In genomic region chr21:42412636-42412933, GRCh38 we compare ENCODE assay signal across 1 cellular context.
TF ChIP-seq lines count a peak whose summit lies in the region.

No MANE protein-coding gene starts in this region.

TF ChIP-seq in GM12878, 131 proteins besides CTCF, POLR2A, EP300 and RAD21:
- TF ChIP-seq STAT3 (IDR thresholded peaks at IDR 0.05; ENCODE audit: low read depth, low read length) (no peak), PML (IDR thresholded peaks at IDR 0.05; ENCODE audit: low read length) (no peak), TCF12 (IDR thresholded peaks at IDR 0.05; ENCODE audit: low read depth, low read length) (0 out of 2 replicates have a peak, but pooled peaks have one; percentile 12), CHD4 (IDR thresholded peaks at IDR 0.05) (no peak), TAF1 (IDR thresholded peaks at IDR 0.05; ENCODE audit: borderline replicate concordance, low read depth, low read length) (no peak), BHLHE40 (IDR thresholded peaks at IDR 0.05; ENCODE audit: borderline replicate concordance in 1 of 2, low read depth in 2 of 2, low read length in 1 of 2) (peak; percentile 72 to 86), ZNF687 (IDR thresholded peaks at IDR 0.05) (peak; percentile 35; the same call in 1 of the 2 replicates), MXI1 (IDR thresholded peaks at IDR 0.05; ENCODE audit: low read depth, low read length) (no peak), YBX1 (IDR thresholded peaks at IDR 0.05) (no peak)
